In genomic region chr11:12643029-12643428, GRCh38 we compare ENCODE assay signal across 1 cellular context.
TF ChIP-seq lines count a peak whose summit lies in the region.

No MANE protein-coding gene starts in this region.

TF ChIP-seq in H1, 55 proteins besides CTCF, POLR2A, EP300 and RAD21:
- TF ChIP-seq JUND (IDR thresholded peaks at IDR 0.05; ENCODE audit: low read length) (no peak), SP1 (IDR thresholded peaks at IDR 0.05; ENCODE audit: low read depth, low read length) (no peak), SAP30 (IDR thresholded peaks at IDR 0.05; ENCODE audit: insufficient read depth, insufficient replicate concordance, low read length) (no peak), CHD7 (IDR thresholded peaks at IDR 0.05; ENCODE audit: insufficient replicate concordance, low read length) (no peak), RFX5 (IDR thresholded peaks at IDR 0.05; ENCODE audit: borderline replicate concordance, low read depth, low read length) (no peak), SP4 (IDR thresholded peaks at IDR 0.05; ENCODE audit: low read length) (no peak), SIRT6 (IDR thresholded peaks at IDR 0.05; ENCODE audit: low read length) (no peak), SRF (IDR thresholded peaks at IDR 0.05; ENCODE audit: low read depth, low read length) (no peak), POLR2AphosphoS5 (IDR thresholded peaks at IDR 0.05; ENCODE audit: low read depth, low read length) (no peak), TBP (IDR thresholded peaks at IDR 0.05; ENCODE audit: low read depth, low read length) (no peak), HDAC2 (IDR thresholded peaks at IDR 0.05; ENCODE audit: borderline replicate concordance in 1 of 2, low read depth in 2 of 2, low read length in 2 of 2) (no peak), SIN3A (conservative IDR thresholded peaks at IDR 0.05 in 1 of 2, IDR thresholded peaks at IDR 0.05 in 1 of 2; ENCODE audit: low read depth in 1 of 2, low read length in 2 of 2) (no peak), CBX8 (IDR thresholded peaks at IDR 0.05; ENCODE audit: borderline replicate concordance, low read depth, low read length) (no peak), POU5F1 (IDR thresholded peaks at IDR 0.05; ENCODE audit: low read depth, low read length) (no peak), CTBP2 (IDR thresholded peaks at IDR 0.05; ENCODE audit: borderline replicate concordance, insufficient read depth, insufficient read length, low read length) (no peak)
- TF ChIP-seq, protein P1, sequence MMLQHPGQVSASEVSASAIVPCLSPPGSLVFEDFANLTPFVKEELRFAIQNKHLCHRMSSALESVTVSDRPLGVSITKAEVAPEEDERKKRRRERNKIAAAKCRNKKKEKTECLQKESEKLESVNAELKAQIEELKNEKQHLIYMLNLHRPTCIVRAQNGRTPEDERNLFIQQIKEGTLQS (IDR thresholded peaks at IDR 0.05; ENCODE audit: insufficient read depth, low read depth, low read length) = no peak
